In the genomic region with DNA sequence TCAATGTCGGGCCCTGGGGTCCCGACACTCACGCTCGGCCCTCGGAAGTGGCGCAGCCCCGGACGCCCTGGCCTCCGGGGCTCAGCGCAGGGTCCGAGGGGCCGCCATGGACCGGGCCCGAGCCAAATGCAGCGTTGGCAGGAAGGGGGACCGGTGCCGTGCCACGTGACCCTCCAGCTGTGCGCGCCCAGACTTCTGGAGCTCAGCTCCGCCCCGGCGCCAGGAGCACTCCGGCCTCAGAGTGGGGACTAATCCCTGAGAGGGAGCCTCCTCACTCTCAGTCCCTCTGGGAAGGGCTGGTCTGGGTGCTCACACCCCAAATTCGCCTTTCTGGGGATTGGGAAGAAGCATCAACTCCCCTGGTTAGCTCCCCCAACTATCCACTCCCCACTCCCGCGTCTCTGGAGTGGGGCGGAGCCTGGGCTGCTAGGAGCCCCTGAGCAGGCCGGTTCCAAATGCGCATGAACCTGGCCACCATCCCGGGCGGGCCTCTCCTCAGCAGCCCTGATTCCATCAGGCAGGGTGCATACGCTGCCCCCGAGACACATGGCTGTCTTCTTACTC, we compare ENCODE assay signal across 8 cellular contexts. TPM values are rescaled to one million over a fixed set of nuclear protein-coding genes. Genes with fewer than 3 reads are reported as not detected.
A peak's percentile ranks its signal among the peaks of the same experiment; 100 is the strongest.
DNase-seq lines count a peak whose midpoint lies in the region; ATAC-seq, FAIRE-seq and TF ChIP-seq lines count a peak whose summit lies in the region.

A gene with protein sequence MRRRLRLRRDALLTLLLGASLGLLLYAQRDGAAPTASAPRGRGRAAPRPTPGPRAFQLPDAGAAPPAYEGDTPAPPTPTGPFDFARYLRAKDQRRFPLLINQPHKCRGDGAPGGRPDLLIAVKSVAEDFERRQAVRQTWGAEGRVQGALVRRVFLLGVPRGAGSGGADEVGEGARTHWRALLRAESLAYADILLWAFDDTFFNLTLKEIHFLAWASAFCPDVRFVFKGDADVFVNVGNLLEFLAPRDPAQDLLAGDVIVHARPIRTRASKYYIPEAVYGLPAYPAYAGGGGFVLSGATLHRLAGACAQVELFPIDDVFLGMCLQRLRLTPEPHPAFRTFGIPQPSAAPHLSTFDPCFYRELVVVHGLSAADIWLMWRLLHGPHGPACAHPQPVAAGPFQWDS (minus strand): TSS at position 166 of the 564 bp plus-strand sequence. CDS start 513 bp downstream, outside the sequence.

- H4K20me1 ChIP-seq in keratinocyte (ENCODE audit: control insufficient read depth, extremely low read depth, insufficient read depth, low read length), result peaks cover 4% of the 10 kb centered on the region

- dilution Hi-C loops in keratinocyte (cut with MboI; ENCODE audit: extremely low pct_ligation_motif_present, low sequenced_read_pairs), result no loop called here

- intact Hi-C loops in spleen (cut with DNase I; ENCODE audit: low total_unique reads), result loop anchor here (5.0 kb wide), 1 partner anchor 174 kb away; no protein-coding TSS in a partner anchor

- CTCF ChIA-PET in HEK293T (lab: Yijun Ruan, JAX), result interaction anchor here (1.6 kb wide), 1 partner anchor 138 kb away, joined by 5 read pairs; no protein-coding TSS in a partner anchor

- H3K27ac ChIP-seq in keratinocyte (ENCODE audit: control insufficient read depth, insufficient read depth, low read length), result no peak within 1 kb of the TSS
- H3K27ac ChIP-seq in spleen, result peak within 1 kb of the TSS; percentile 57 to 85 (median 80)

- H3K79me2 ChIP-seq in keratinocyte (ENCODE audit: control insufficient read depth, insufficient read depth, low read length), result no peaks in the 10 kb centered on the region

- H3K36me3 ChIP-seq in keratinocyte (ENCODE audit: control insufficient read depth in 2 of 2, extremely low read depth in 1 of 2, insufficient read depth in 2 of 2, low read length in 2 of 2) (peaks cover 21 to 31% of the 10 kb centered on the region in 2 experiments), spleen (peaks cover 0 to 45% (median 28%) of the 10 kb centered on the region in 6 donors)

- 2 to 7% (median 3%) methylated on average over 30 to 34 of the region's 34 CpGs for WGBS in spleen, 5 donors

- peak; percentile 42 for ATAC-seq in HG02759 (IDR thresholded peaks at IDR 0.05; ENCODE audit: unreplicated experiment)
- ATAC-seq in central memory CD8-positive, alpha-beta T cell (replicated peaks; ENCODE audit: extremely low read depth, poor library complexity, severe bottlenecking), result peak; percentile 41

- H3K27me3 Mint-ChIP-seq in central memory CD8-positive, alpha-beta T cell, result no peaks in the 10 kb centered on the region

- TF ChIP-seq CTCF in keratinocyte (optimal IDR thresholded peaks at IDR 0.05 in 1 of 3, IDR thresholded peaks at IDR 0.05 in 1 of 3, conservative IDR thresholded peaks at IDR 0.05 in 1 of 3; ENCODE audit: extremely low read depth in 1 of 3, insufficient read depth in 2 of 3, low read length in 3 of 3) (no peak), spleen (IDR thresholded peaks at IDR 0.05 in 8 of 11, conservative IDR thresholded peaks at IDR 0.05 in 3 of 11) (no peak)

- DNase-seq in stimulated activated CD4-positive, alpha-beta T cell treated with anti-CD3 and anti-CD28 coated beads, Interleukin-15, amount 100 ng/mL, for 24 hours, result peak; percentile 69
- no peak for DNase-seq in stimulated activated CD4-positive, alpha-beta T cell treated with anti-CD3 and anti-CD28 coated beads, Interleukin-4, amount 100 ng/mL, for 1 hour
- DNase-seq in RPMI7951 (ENCODE audit: low read depth) (peak; percentile 74), keratinocyte (ENCODE audit: low read depth, low spot score) (no peak), spleen (peak; percentile 86), HEK293T (ENCODE audit: extremely low spot score) (no peak)
- DNase-seq in central memory CD8-positive, alpha-beta T cell (ENCODE audit: low spot score in 2 of 2), result no peak

- H3K9me1 ChIP-seq in keratinocyte (ENCODE audit: control insufficient read depth, extremely low read depth, insufficient read depth, low read length), result no peaks in the 10 kb centered on the region

- no peak for FAIRE-seq in keratinocyte (lab: Jason Lieb, UNC)

- H3K4me3 Mint-ChIP-seq in central memory CD8-positive, alpha-beta T cell, result peak within 1 kb of the TSS; percentile 76

- POLR2A ChIA-PET in HEK293T (lab: Yijun Ruan, JAX), result interaction anchor here (2.3 kb wide), 1 partner anchor 190 kb away, joined by 5 read pairs; a partner anchor contains a TSS

- peak within 1 kb of the TSS; percentile 47 for H3K9ac ChIP-seq in keratinocyte (ENCODE audit: control insufficient read depth, extremely low read depth, insufficient read depth, low read length)

- H3K4me3 ChIP-seq in keratinocyte (ENCODE audit: control insufficient read depth in 2 of 3, extremely low read depth in 1 of 3, insufficient read depth in 2 of 3, low read depth in 1 of 3, low read length in 3 of 3) (peak within 1 kb of the TSS; percentile 52 to 65 (median 59)), spleen (peak within 1 kb of the TSS; percentile 38 to 73 (median 49))

- no peak for TF ChIP-seq POLR2A in spleen (IDR thresholded peaks at IDR 0.05)

- peak within 1 kb of the TSS; percentile 87 for H3K4me2 ChIP-seq in keratinocyte (ENCODE audit: control insufficient read depth, extremely low read depth, insufficient read depth, low read depth, low read length)

- H3K9me3 Mint-ChIP-seq in central memory CD8-positive, alpha-beta T cell, result no peaks in the 10 kb centered on the region

- H3K27ac Mint-ChIP-seq in central memory CD8-positive, alpha-beta T cell (ENCODE audit: low read depth), result no peak within 1 kb of the TSS

- peaks cover 14% of the 10 kb centered on the region for H3K36me3 Mint-ChIP-seq in central memory CD8-positive, alpha-beta T cell (ENCODE audit: insufficient read depth)

- H3K27me3 ChIP-seq in keratinocyte (ENCODE audit: control insufficient read depth, extremely low read depth, insufficient read depth, low read length), result no peaks in the 10 kb centered on the region
- peaks cover 0 to 46% (median 23%) of the 10 kb centered on the region in 7 donors for H3K27me3 ChIP-seq in spleen (replicated peaks in 1 of 7)

- H3K9me3 ChIP-seq in keratinocyte (ENCODE audit: control insufficient read depth, low read depth, low read length), result no peaks in the 10 kb centered on the region
- no peaks in the 10 kb centered on the region for H3K9me3 ChIP-seq in spleen

- H3K4me1 ChIP-seq in keratinocyte (ENCODE audit: control insufficient read depth, extremely low read depth, insufficient read depth, low read length), result peaks cover 14% of the 10 kb centered on the region
- peaks cover 17 to 53% (median 37%) of the 10 kb centered on the region in 6 donors for H3K4me1 ChIP-seq in spleen

- peak within 1 kb of the TSS; percentile 84 for H2AFZ ChIP-seq in keratinocyte (ENCODE audit: control insufficient read depth, low read length)

- H3K4me1 Mint-ChIP-seq in central memory CD8-positive, alpha-beta T cell, result peaks cover 30% of the 10 kb centered on the region

TF ChIP-seq in HEK293T, 16 proteins besides CTCF, POLR2A, EP300 and RAD21:
- TF ChIP-seq ELF4 (IDR thresholded peaks at IDR 0.05), result no peak
- TF ChIP-seq NFRKB (IDR thresholded peaks at IDR 0.05), result no peak
- TF ChIP-seq ARNT (IDR thresholded peaks at IDR 0.05), result no peak
- no peak for TF ChIP-seq FOXM1 (IDR thresholded peaks at IDR 0.05; ENCODE audit: borderline replicate concordance)
- TF ChIP-seq SUZ12 (IDR thresholded peaks at IDR 0.05), result no peak
- no peak for TF ChIP-seq HDGF (IDR thresholded peaks at IDR 0.05; ENCODE audit: borderline replicate concordance)
- TF ChIP-seq FOXA1 (IDR thresholded peaks at IDR 0.05), result no peak
- TF ChIP-seq BHLHE40 (IDR thresholded peaks at IDR 0.05; ENCODE audit: borderline replicate concordance), result no peak
- TF ChIP-seq L3MBTL2 (conservative IDR thresholded peaks at IDR 0.05), result no peak
- TF ChIP-seq, protein P1, sequence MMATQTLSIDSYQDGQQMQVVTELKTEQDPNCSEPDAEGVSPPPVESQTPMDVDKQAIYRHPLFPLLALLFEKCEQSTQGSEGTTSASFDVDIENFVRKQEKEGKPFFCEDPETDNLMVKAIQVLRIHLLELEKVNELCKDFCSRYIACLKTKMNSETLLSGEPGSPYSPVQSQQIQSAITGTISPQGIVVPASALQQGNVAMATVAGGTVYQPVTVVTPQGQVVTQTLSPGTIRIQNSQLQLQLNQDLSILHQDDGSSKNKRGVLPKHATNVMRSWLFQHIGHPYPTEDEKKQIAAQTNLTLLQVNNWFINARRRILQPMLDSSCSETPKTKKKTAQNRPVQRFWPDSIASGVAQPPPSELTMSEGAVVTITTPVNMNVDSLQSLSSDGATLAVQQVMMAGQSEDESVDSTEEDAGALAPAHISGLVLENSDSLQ (IDR thresholded peaks at IDR 0.05), result no peak
- TF ChIP-seq ZNF384 (IDR thresholded peaks at IDR 0.05), result no peak
- no peak for TF ChIP-seq TARDBP (IDR thresholded peaks at IDR 0.05)
- TF ChIP-seq FOXK2 (IDR thresholded peaks at IDR 0.05), result no peak
- no peak for TF ChIP-seq LEF1 (IDR thresholded peaks at IDR 0.05; ENCODE audit: borderline replicate concordance)

RNA-seq across cellular contexts. Expression of the gene that starts here (rescaled TPM):
- 24.0 and 25.6 TPM in 2 replicates for total RNA-seq in RPMI7951 (2014; rRNA removed; shearing (Covaris generic))
- polyA plus RNA-seq in keratinocyte (2.6 to 5.4 TPM (median 3.9 TPM) in 3 replicates), spleen (1 to 10 TPM; 2.0 to 6.6 (median 3.0) TPM)
- polyA plus RNA-seq in keratinocyte (2011; ENCODE audit: low read depth), result 0.91 TPM
- 2.2 and 3.6 TPM in 2 replicates for polyA plus RNA-seq in keratinocyte (2011; cell fraction: cytosol; rRNA removed)
- polyA plus RNA-seq in keratinocyte (2011; cell fraction: nucleus; rRNA removed), result 4.5 and 7.3 TPM in 2 replicates
- 3.0 and 4.1 TPM in 2 replicates for polyA plus RNA-seq in keratinocyte (2012; ENCODE audit: low replicate concordance)
- polyA minus RNA-seq in keratinocyte, result 2.3 to 4.8 TPM (median 3.6 TPM) in 3 replicates
- 5.9 TPM for polyA minus RNA-seq in keratinocyte (2011; cell fraction: cytosol; rRNA and poly(A)+ RNA removed)
- polyA minus RNA-seq in keratinocyte (2011; cell fraction: nucleus; rRNA and poly(A)+ RNA removed), result 3.9 and 6.3 TPM in 2 replicates
- total RNA-seq in spleen, result 10 to 100 TPM in 4 of 7 donors, 1 to 10 TPM in 3; 6.1 to 15.3 (median 10.1) TPM

Comparison
In these comparisons a context has a peak if more than half of its experiments do, and no peak if none do; other contexts are left out.
1. DNase-seq: peak in stimulated activated CD4-positive, alpha-beta T cell treated with anti-CD3 and anti-CD28 coated beads, Interleukin-15, amount 100 ng/mL, for 24 hours (single experiment), RPMI7951 (single experiment) and spleen (single experiment); none in stimulated activated CD4-positive, alpha-beta T cell treated with anti-CD3 and anti-CD28 coated beads, Interleukin-4, amount 100 ng/mL, for 1 hour (single experiment), central memory CD8-positive, alpha-beta T cell (0 of 2), keratinocyte (single experiment) and HEK293T (single experiment).